14 cellular contexts compared by ENCODE assay signal in genomic region chr16:15782573-15783365, GRCh38.
DNase-seq lines count a peak whose midpoint lies in the region; ATAC-seq and TF ChIP-seq lines count a peak whose summit lies in the region.
"Had no signal": no experiment of that assay in that cellular context is flagged by ENCODE, and none has a peak within 500 bp of the region (broad histone marks: within the 10 kb centered on the region; RNA-seq: fewer than 3 reads in every experiment).

No MANE protein-coding gene starts in this region.

- H3K4me3 Mint-ChIP-seq in WTC11 = no peak overlapping the region
- H3K4me3 Mint-ChIP-seq: nephron progenitor cell had no signal

- H3K27ac Mint-ChIP-seq in WTC11 = no peak overlapping the region
- H3K27ac Mint-ChIP-seq: nephron progenitor cell had no signal

- DNase-seq in Daoy (ENCODE audit: low read depth) = peak; percentile 33
- no peak for DNase-seq in HEK293T (ENCODE audit: extremely low spot score)
- DNase-seq in WTC11 (ENCODE audit: low spot score) = peak; percentile 24
- peak; percentile 30 for DNase-seq in iPS-NIHi11 (ENCODE audit: low spot score)
- no peak for DNase-seq in NCI-H345 treated with DMSO at 0.1 percent for 48 hours (lab: John Stamatoyannopoulos, UW; ENCODE audit: unreplicated experiment)
- no peak for DNase-seq in midbrain (lab: John Stamatoyannopoulos, UW)
- DNase-seq: activated CD4-positive, alpha-beta T cell treated with anti-CD3 and anti-CD28 coated beads, Interleukin-2, amount 50 U/mL, for 4 hours; amygdala; DMS153; nephron progenitor cell; stimulated activated CD4-positive, alpha-beta T cell treated with anti-CD3 and anti-CD28 coated beads, Interleukin-1b, Interleukin-23, amount 100 ng/mL, for 48 hours had no signal

- POLR2A ChIA-PET in HEK293T (lab: Yijun Ruan, JAX) (interaction anchor here (1.3 kb wide), 1 partner anchor 106 kb away, joined by 3 read pairs; the partner anchor contains the start of gene CEP20), WTC11 (lab: Charles Lee) (no interaction called here)

- peaks cover 3% of the 10 kb centered on the region; the same call in 1 of the 2 replicates for H3K4me1 Mint-ChIP-seq in WTC11
- H3K4me1 Mint-ChIP-seq: nephron progenitor cell had no signal

- CTCF ChIA-PET in HEK293T (lab: Yijun Ruan, JAX) = interaction anchor here (0.6 to 1.0 kb wide), 2 partner anchors 28 to 40 kb away, joined by 3 to 4 read pairs; no protein-coding TSS in a partner anchor
- CTCF ChIA-PET in WTC11 (lab: Charles Lee) = interaction anchor here (0.5 to 1.7 kb wide), 8 partner anchors 10 to 1496 kb away, joined by 3 to 5 read pairs (median 4); no protein-coding TSS in a partner anchor

- peak; percentile 52 for ATAC-seq in WTC11
- ATAC-seq in HG03432 (IDR thresholded peaks at IDR 0.05; ENCODE audit: unreplicated experiment) = no peak
- no peak for ATAC-seq in GM21360 (IDR thresholded peaks at IDR 0.05; ENCODE audit: unreplicated experiment)
- ATAC-seq: Right ventricle myocardium inferior had no signal

- peaks cover 9% of the 10 kb centered on the region for H3K27me3 Mint-ChIP-seq in WTC11 (ENCODE audit: low read depth)

- no peaks in the 10 kb centered on the region for H3K36me3 Mint-ChIP-seq in WTC11

- no peaks in the 10 kb centered on the region for H3K9me3 Mint-ChIP-seq in WTC11
- H3K9me3 Mint-ChIP-seq: nephron progenitor cell had no signal

- TF ChIP-seq CTCF in WTC11 (IDR thresholded peaks at IDR 0.05) = no peak

TF ChIP-seq in HEK293T, 16 proteins besides CTCF, POLR2A, EP300 and RAD21:
- TF ChIP-seq PKNOX1 (IDR thresholded peaks at IDR 0.05) (peak; percentile 41; the same call in 1 of the 2 replicates), FOXM1 (IDR thresholded peaks at IDR 0.05; ENCODE audit: borderline replicate concordance) (no peak)
TF ChIP-seq in HEK293T: peak in this region for 1.

TF ChIP-seq in WTC11, 78 proteins besides CTCF, POLR2A, EP300 and RAD21:
- TF ChIP-seq PRDM15 (CRISPR knock-in tag; IDR thresholded peaks at IDR 0.05) (no peak), MLX (CRISPR knock-in tag; IDR thresholded peaks at IDR 0.05) (no peak), FOXJ3 (CRISPR knock-in tag; IDR thresholded peaks at IDR 0.05; ENCODE audit: borderline replicate concordance) (no peak), USF2 (CRISPR knock-in tag; IDR thresholded peaks at IDR 0.05) (peak; percentile 74), KAT7 (CRISPR knock-in tag; IDR thresholded peaks at IDR 0.05; ENCODE audit: borderline replicate concordance) (no peak), USF1 (CRISPR knock-in tag; IDR thresholded peaks at IDR 0.05) (0 out of 2 replicates have a peak, but pooled peaks have one; percentile 18)

Comparison
In these comparisons a context has a peak if more than half of its experiments do, and no peak if none do; other contexts are left out.
1. DNase-seq: peak in Daoy (single experiment), WTC11 (single experiment) and iPS-NIHi11 (single experiment); none in HEK293T (single experiment), NCI-H345 treated with DMSO at 0.1 percent for 48 hours (single experiment) and midbrain (single experiment).